ENCODE assay signal across 15 cellular contexts in the genomic region with DNA sequence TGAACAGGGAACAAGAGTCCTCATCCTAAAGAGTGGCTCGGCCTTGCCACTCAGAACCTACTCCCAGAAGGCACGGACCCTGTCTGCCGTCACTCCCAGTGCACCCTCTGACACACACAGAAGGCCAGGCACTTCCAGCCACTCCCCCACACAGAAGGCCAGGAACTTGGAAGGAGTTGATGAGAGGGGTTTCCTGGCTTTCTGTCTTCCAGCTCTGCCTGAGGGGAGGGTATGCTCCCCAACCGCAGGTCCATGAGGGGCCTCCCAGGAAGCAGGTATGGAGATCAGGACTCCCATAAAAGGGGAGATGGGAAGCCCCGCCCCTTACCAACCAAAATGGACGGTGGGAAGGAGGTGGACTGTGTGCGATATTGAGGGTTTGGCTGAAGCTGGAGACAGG.
A peak's percentile ranks its signal among the peaks of the same experiment; 100 is the strongest.
DNase-seq lines count a peak whose midpoint lies in the region; ATAC-seq and TF ChIP-seq lines count a peak whose summit lies in the region.
"Had no signal": no experiment of that assay in that cellular context is flagged by ENCODE, and none has a peak within 500 bp of the region (broad histone marks: within the 10 kb centered on the region; RNA-seq: fewer than 3 reads in every experiment).

No MANE protein-coding gene starts in this region.

- no peak overlapping the region for H3K4me2 ChIP-seq in GM23338
- no peak overlapping the region for H3K4me2 ChIP-seq in mesendoderm (ENCODE audit: low read length)
- no peak overlapping the region for H3K4me2 ChIP-seq in hepatocyte

- ATAC-seq in right cardiac atrium (no peak), GM23338 (peak; percentile 37; the same call in 2 of the 3 replicates)

- H3K36me3 Mint-ChIP-seq in GM23338 (ENCODE audit: low read depth): no peaks in the 10 kb centered on the region
- no peaks in the 10 kb centered on the region for H3K36me3 Mint-ChIP-seq in activated T-helper 1 cell treated with anti-CD3 and anti-CD28 coated beads, Interleukin-12 subunit alpha, Interleukin-12 subunit beta, Interleukin-2, Interleukin-4 antibody, amounts not matched to agents 30 ng/mL and 10 ng/mL and 1 ng/mL, durations not matched to agents 14 hours and 24 hours and 36 hours (ENCODE audit: low read depth)
- H3K36me3 Mint-ChIP-seq: CD4-positive, CD25-positive, alpha-beta regulatory T cell; CD8-positive, alpha-beta memory T cell had no signal

- H2AFZ ChIP-seq in GM23338 (peak overlapping the region; percentile 96; the same call in 1 of the 2 replicates), hepatocyte (no peak overlapping the region)

- DNase-seq in cardiac septum (ENCODE audit: low spot score) (peak; percentile 44), right cardiac atrium (no peak), GM23338 (ENCODE audit: low spot score) (no peak), mesendoderm (peak; percentile 13), posterior vena cava (ENCODE audit: low spot score) (peak; percentile 43), hepatocyte (ENCODE audit: low spot score) (no peak), mucosa of gallbladder (ENCODE audit: low spot score) (no peak)
- DNase-seq in activated T-helper 1 cell treated with anti-CD3 and anti-CD28 coated beads, Interleukin-12 subunit alpha, Interleukin-12 subunit beta, Interleukin-2, Interleukin-4 antibody, amounts not matched to agents 30 ng/mL and 10 ng/mL and 1 ng/mL, durations not matched to agents 14 hours and 24 hours and 36 hours (ENCODE audit: low spot score): no peak
- DNase-seq: C1 segment of cervical spinal cord; CD4-positive, CD25-positive, alpha-beta regulatory T cell; CD8-positive, alpha-beta memory T cell; COR-L47; GDM1; HCEC 1CT had no signal

- H3K4ac ChIP-seq in mesendoderm (ENCODE audit: low read depth, low read length): no peak overlapping the region

- no peak overlapping the region for H2BK15ac ChIP-seq in mesendoderm (replicated peaks; ENCODE audit: low read depth)

- H3K4me3 Mint-ChIP-seq in GM23338: no peak overlapping the region
- H3K4me3 Mint-ChIP-seq in activated T-helper 1 cell treated with anti-CD3 and anti-CD28 coated beads, Interleukin-12 subunit alpha, Interleukin-12 subunit beta, Interleukin-2, Interleukin-4 antibody, amounts not matched to agents 30 ng/mL and 10 ng/mL and 1 ng/mL, durations not matched to agents 14 hours and 24 hours and 36 hours: no peak overlapping the region
- H3K4me3 Mint-ChIP-seq: B cell; CD4-positive, CD25-positive, alpha-beta regulatory T cell; CD8-positive, alpha-beta memory T cell had no signal

- H3K79me1 ChIP-seq in mesendoderm (ENCODE audit: low read length): no peaks in the 10 kb centered on the region

- no peak overlapping the region for H4K5ac ChIP-seq in mesendoderm (ENCODE audit: low read length)

- no peak overlapping the region for H2BK120ac ChIP-seq in mesendoderm (ENCODE audit: low read depth, low read length)

- H2BK5ac ChIP-seq in mesendoderm (ENCODE audit: low read length): no peak overlapping the region

- H3F3A ChIP-seq in GM23338 (replicated peaks; ENCODE audit: low read depth): no peaks in the 10 kb centered on the region

- H4K20me1 ChIP-seq in GM23338 (replicated peaks; ENCODE audit: insufficient read depth): no peaks in the 10 kb centered on the region
- H4K20me1 ChIP-seq in hepatocyte (ENCODE audit: insufficient read depth, poor library complexity, severe bottlenecking): no peaks in the 10 kb centered on the region

- H3K18ac ChIP-seq in mesendoderm (ENCODE audit: low read length): no peak overlapping the region

- no peak overlapping the region for H3K27ac Mint-ChIP-seq in GM23338
- H3K27ac Mint-ChIP-seq in activated T-helper 1 cell treated with anti-CD3 and anti-CD28 coated beads, Interleukin-12 subunit alpha, Interleukin-12 subunit beta, Interleukin-2, Interleukin-4 antibody, amounts not matched to agents 30 ng/mL and 10 ng/mL and 1 ng/mL, durations not matched to agents 14 hours and 24 hours and 36 hours: no peak overlapping the region
- H3K27ac Mint-ChIP-seq: B cell; CD4-positive, CD25-positive, alpha-beta regulatory T cell had no signal

- H3K23ac ChIP-seq in mesendoderm (ENCODE audit: low read length): no peak overlapping the region

- H3K79me2 ChIP-seq in GM23338 (replicated peaks; ENCODE audit: insufficient read depth) (no peaks in the 10 kb centered on the region), mesendoderm (ENCODE audit: control insufficient read depth, insufficient read depth, low read length) (no peaks in the 10 kb centered on the region), hepatocyte (no peaks in the 10 kb centered on the region)

- peaks cover 11% of the 10 kb centered on the region for H3K4me1 Mint-ChIP-seq in GM23338
- H3K4me1 Mint-ChIP-seq in activated T-helper 1 cell treated with anti-CD3 and anti-CD28 coated beads, Interleukin-12 subunit alpha, Interleukin-12 subunit beta, Interleukin-2, Interleukin-4 antibody, amounts not matched to agents 30 ng/mL and 10 ng/mL and 1 ng/mL, durations not matched to agents 14 hours and 24 hours and 36 hours (ENCODE audit: low read depth): peaks cover 7% of the 10 kb centered on the region
- H3K4me1 Mint-ChIP-seq: B cell; CD8-positive, alpha-beta memory T cell had no signal

- no peak overlapping the region for H2AK5ac ChIP-seq in mesendoderm (ENCODE audit: low read length)

- WGBS in right cardiac atrium: 74% methylated on average over 7 of the region's 7 CpGs
- WGBS in mesendoderm (ENCODE audit: extremely low coverage, insufficient coverage, low lambda C conversion rate): no CpG with 5 or more reads among the region's 7 CpGs
- WGBS in hepatocyte (ENCODE audit: low lambda C conversion rate, missing lambda C conversion rate): 80% methylated on average over 7 of the region's 7 CpGs

- H3K9me3 ChIP-seq in right cardiac atrium (ENCODE audit: control insufficient read depth, low read length) (no peaks in the 10 kb centered on the region), hepatocyte (ENCODE audit: low read depth) (no peaks in the 10 kb centered on the region)

- H3K9me2 ChIP-seq in GM23338 (ENCODE audit: insufficient read depth): no peaks in the 10 kb centered on the region
- H3K9me2 ChIP-seq in hepatocyte (replicated peaks; ENCODE audit: insufficient read depth): no peaks in the 10 kb centered on the region

- H3K27me3 Mint-ChIP-seq in GM23338 (ENCODE audit: insufficient read depth, low read depth, poor library complexity): peaks cover 3% of the 10 kb centered on the region
- no peaks in the 10 kb centered on the region for H3K27me3 Mint-ChIP-seq in activated T-helper 1 cell treated with anti-CD3 and anti-CD28 coated beads, Interleukin-12 subunit alpha, Interleukin-12 subunit beta, Interleukin-2, Interleukin-4 antibody, amounts not matched to agents 30 ng/mL and 10 ng/mL and 1 ng/mL, durations not matched to agents 14 hours and 24 hours and 36 hours (ENCODE audit: insufficient read depth)
- H3K27me3 Mint-ChIP-seq: CD4-positive, CD25-positive, alpha-beta regulatory T cell had no signal

- H3K9me3 Mint-ChIP-seq in GM23338: no peaks in the 10 kb centered on the region; the same call in 2 of the 3 replicates
- H3K9me3 Mint-ChIP-seq in activated T-helper 1 cell treated with anti-CD3 and anti-CD28 coated beads, Interleukin-12 subunit alpha, Interleukin-12 subunit beta, Interleukin-2, Interleukin-4 antibody, amounts not matched to agents 30 ng/mL and 10 ng/mL and 1 ng/mL, durations not matched to agents 14 hours and 24 hours and 36 hours: no peaks in the 10 kb centered on the region
- H3K9me3 Mint-ChIP-seq: CD8-positive, alpha-beta memory T cell had no signal

- no peak overlapping the region for H3K56ac ChIP-seq in mesendoderm (ENCODE audit: low read length)

- H3K36me3 ChIP-seq in GM23338 (ENCODE audit: insufficient read depth) (no peaks in the 10 kb centered on the region), mesendoderm (ENCODE audit: control insufficient read depth, insufficient read depth, low read length) (no peaks in the 10 kb centered on the region), hepatocyte (replicated peaks; ENCODE audit: insufficient read depth, low read depth) (no peaks in the 10 kb centered on the region)

- no peak overlapping the region for H3K9ac ChIP-seq in mesendoderm (ENCODE audit: low read length)

- H3K4me1 ChIP-seq in right cardiac atrium (ENCODE audit: control insufficient read depth, insufficient read depth, low read length): no peaks in the 10 kb centered on the region
- H3K4me1 ChIP-seq in GM23338 (ENCODE audit: insufficient read depth): 0 out of 2 replicates have a peak, but pooled peaks cover 11% of the 10 kb centered on the region
- no peaks in the 10 kb centered on the region for H3K4me1 ChIP-seq in mesendoderm (ENCODE audit: control insufficient read depth, low read depth, low read length)
- no peaks in the 10 kb centered on the region for H3K4me1 ChIP-seq in hepatocyte (ENCODE audit: insufficient read depth)

- no peak overlapping the region for H3K4me3 ChIP-seq in right cardiac atrium (ENCODE audit: low read length)
- no peak overlapping the region for H3K4me3 ChIP-seq in GM23338
- H3K4me3 ChIP-seq in mesendoderm (ENCODE audit: low read length): no peak overlapping the region
- H3K4me3 ChIP-seq in hepatocyte: no peak overlapping the region

- no peak for TF ChIP-seq CTCF in GM23338 (conservative IDR thresholded peaks at IDR 0.05; ENCODE audit: low read depth in 2 of 2)
- TF ChIP-seq CTCF in hepatocyte (IDR thresholded peaks at IDR 0.05; ENCODE audit: poor library complexity): no peak

- H4K8ac ChIP-seq in mesendoderm (ENCODE audit: low read depth, low read length): no peak overlapping the region

- intact Hi-C loops in cardiac septum (cut with DNase I) (no loop called here), right cardiac atrium (cut with DNase I) (no loop called here), posterior vena cava (cut with DNase I) (no loop called here)
- intact Hi-C loops in activated T-helper 1 cell treated with anti-CD3 and anti-CD28 coated beads, Interleukin-12 subunit alpha, Interleukin-12 subunit beta, Interleukin-2, Interleukin-4 antibody, amounts not matched to agents 30 ng/mL and 10 ng/mL and 1 ng/mL, durations not matched to agents 14 hours and 24 hours and 36 hours (cut with micrococcal nuclease): no loop called here

- H3K27ac ChIP-seq in right cardiac atrium (ENCODE audit: low read length) (no peak overlapping the region), GM23338 (ENCODE audit: low read depth) (no peak overlapping the region), mesendoderm (ENCODE audit: low read depth, low read length) (no peak overlapping the region), hepatocyte (no peak overlapping the region)

- no peaks in the 10 kb centered on the region for H3K27me3 ChIP-seq in right cardiac atrium (ENCODE audit: control insufficient read depth, insufficient read depth)
- H3K27me3 ChIP-seq in GM23338 (ENCODE audit: insufficient read depth): no peaks in the 10 kb centered on the region
- H3K27me3 ChIP-seq in mesendoderm (ENCODE audit: insufficient read depth, low read length, poor library complexity): no peaks in the 10 kb centered on the region
- H3K27me3 ChIP-seq in hepatocyte: no peaks in the 10 kb centered on the region

TF ChIP-seq in GM23338, 12 proteins besides CTCF, POLR2A, EP300 and RAD21 (continues in another document):
- TF ChIP-seq CREB1 (CRISPR knock-in tag; IDR thresholded peaks at IDR 0.05; ENCODE audit: low read depth): no peak

Comparison
In these comparisons a context has a peak if more than half of its experiments do, and no peak if none do; other contexts are left out.
1. DNase-seq: peak in cardiac septum (single experiment), mesendoderm (single experiment) and posterior vena cava (single experiment); none in right cardiac atrium (0 of 3), GM23338 (single experiment), hepatocyte (single experiment), mucosa of gallbladder (single experiment) and activated T-helper 1 cell treated with anti-CD3 and anti-CD28 coated beads, Interleukin-12 subunit alpha, Interleukin-12 subunit beta, Interleukin-2, Interleukin-4 antibody, amounts not matched to agents 30 ng/mL and 10 ng/mL and 1 ng/mL, durations not matched to agents 14 hours and 24 hours and 36 hours (single experiment).